In the genomic region with DNA sequence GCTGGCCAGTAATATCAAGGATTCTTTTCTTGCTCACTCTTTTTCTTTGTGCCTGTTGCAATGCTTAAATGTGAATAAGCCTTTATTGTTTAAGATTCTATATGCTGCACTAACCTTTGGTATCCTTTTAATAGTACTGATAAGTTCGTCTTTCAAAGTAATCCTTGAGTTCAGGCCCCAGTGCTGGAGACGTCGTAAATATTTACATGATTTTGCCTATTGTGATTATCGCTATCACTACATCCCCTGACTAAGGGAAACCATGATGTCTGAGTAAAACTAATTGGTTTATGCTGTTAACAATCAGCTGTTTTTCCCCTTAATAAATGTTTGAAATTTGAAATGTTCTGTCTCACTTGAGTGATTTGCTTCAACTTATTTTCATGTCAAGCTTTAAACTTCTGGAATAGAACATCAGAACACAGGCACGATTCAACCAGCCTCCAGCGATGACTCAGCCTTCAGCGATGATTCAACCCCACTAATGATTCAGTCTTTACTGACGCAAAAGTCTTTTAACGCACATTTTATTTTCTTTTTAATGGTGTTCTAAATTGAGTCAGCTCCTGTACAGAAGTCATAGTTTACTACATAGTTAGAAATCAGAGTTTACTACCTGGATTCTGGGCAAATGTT, we compare ENCODE assay signal across 8 cellular contexts. TPM values are rescaled to one million over a fixed set of nuclear protein-coding genes. Genes with fewer than 3 reads are reported as not detected.
DNase-seq lines count a peak whose midpoint lies in the region; ATAC-seq and TF ChIP-seq lines count a peak whose summit lies in the region.

No MANE protein-coding gene starts in this region.

- WGBS in esophagus, 2 donors: 27 to 44% methylated on average over 9 of the region's 9 CpGs

- H3K9me3 ChIP-seq in esophagus (ENCODE audit: control insufficient read depth in 2 of 2, insufficient read depth in 1 of 2, low read depth in 1 of 2, low read length in 1 of 2): no peaks in the 10 kb centered on the region

- H3K4me3 ChIP-seq in esophagus (ENCODE audit: low read depth in 1 of 2, low read length in 2 of 2) (peak overlapping the region in 1 of 2 donors; percentile 7), retinal pigment epithelial cell (ENCODE audit: low read length) (no peak overlapping the region)

- ATAC-seq in GM21576 (IDR thresholded peaks at IDR 0.05; ENCODE audit: unreplicated experiment) (no peak), GM19452 (IDR thresholded peaks at IDR 0.05; ENCODE audit: unreplicated experiment) (no peak), GM18907 (IDR thresholded peaks at IDR 0.05; ENCODE audit: unreplicated experiment) (no peak)

- H3K36me3 ChIP-seq in esophagus (ENCODE audit: control insufficient read depth in 2 of 2, insufficient read depth in 2 of 2, low read length in 1 of 2): no peaks in the 10 kb centered on the region

- H3K4me1 ChIP-seq in esophagus (ENCODE audit: control insufficient read depth in 2 of 2, insufficient read depth in 2 of 2, low read length in 1 of 2): peaks cover 0 to 3% of the 10 kb centered on the region in 2 donors

- H3K27ac ChIP-seq in esophagus (ENCODE audit: low read depth in 2 of 2, low read length in 1 of 2): peak overlapping the region; percentile 78

- no peak for TF ChIP-seq CTCF in retinal pigment epithelial cell (conservative IDR thresholded peaks at IDR 0.05; ENCODE audit: low read depth, low read length)

- no peaks in the 10 kb centered on the region for H3K27me3 ChIP-seq in esophagus (ENCODE audit: control insufficient read depth in 1 of 2, insufficient read depth in 2 of 2, low read length in 2 of 2)

- peak; percentile 73 for DNase-seq in stimulated activated naive CD4-positive, alpha-beta T cell treated with Interleukin-2 at 50 U/mL for 16 hours (lab: John Stamatoyannopoulos, UW)
- no peak for DNase-seq in stimulated activated naive CD4-positive, alpha-beta T cell (lab: John Stamatoyannopoulos, UW)
- DNase-seq in activated CD8-positive, alpha-beta memory T cell treated with anti-CD3 and anti-CD28 coated beads for 24 hours: peak; percentile 68
- peak; percentile 77 for DNase-seq in retinal pigment epithelial cell (ENCODE audit: low read depth)

RNA-seq across cellular contexts. Expression of gene HTATIP2, which starts 3.9 kb away (rescaled TPM):
- polyA plus RNA-seq in esophagus: 10 to 100 TPM; 23.3 to 41.6 TPM

RNA-seq across cellular contexts. Expression of gene PRMT3, which starts 20.1 kb away (rescaled TPM):
- polyA plus RNA-seq in esophagus: 1 to 10 TPM; 9.2 to 9.9 TPM

Comparison
In these comparisons a context has a peak if more than half of its experiments do, and no peak if none do; other contexts are left out.
1. DNase-seq: peak in stimulated activated naive CD4-positive, alpha-beta T cell treated with Interleukin-2 at 50 U/mL for 16 hours (single experiment), activated CD8-positive, alpha-beta memory T cell treated with anti-CD3 and anti-CD28 coated beads for 24 hours (single experiment) and retinal pigment epithelial cell (single experiment); none in stimulated activated naive CD4-positive, alpha-beta T cell (0 of 6).